Comparison of ENCODE assay signal across 8 cellular contexts in the genomic region with DNA sequence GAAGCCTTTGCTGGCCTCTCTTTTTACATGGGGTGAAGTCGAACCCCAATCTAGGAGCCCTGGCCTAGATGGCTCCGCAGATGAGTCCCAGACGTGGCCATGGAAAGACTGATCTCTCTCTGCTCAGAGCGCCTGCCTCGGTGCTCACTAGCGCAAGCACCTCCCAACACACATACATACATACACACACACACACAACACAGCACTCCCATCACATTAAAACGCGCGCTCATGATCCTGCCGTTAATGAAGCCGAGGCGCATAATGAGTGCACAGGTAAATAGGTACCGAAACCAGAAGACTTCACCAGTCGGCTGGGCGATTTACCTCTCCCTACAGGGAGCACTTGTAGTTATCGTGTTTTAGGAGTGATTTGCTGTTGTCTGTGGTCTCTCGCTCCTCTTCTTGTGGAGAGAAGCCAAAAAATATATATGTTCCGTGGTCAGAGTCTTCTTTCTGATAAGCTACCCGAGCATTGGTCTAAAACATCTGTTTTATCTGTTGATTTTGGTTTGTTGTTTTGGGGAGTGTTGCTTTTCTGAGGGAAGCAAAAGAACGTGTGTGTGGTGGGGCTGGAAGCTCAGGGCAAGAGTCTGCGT.
DNase-seq lines count a peak whose midpoint lies in the region; ATAC-seq and TF ChIP-seq lines count a peak whose summit lies in the region.

No MANE protein-coding gene starts in this region.

- WGBS in HUES64, result 2% methylated on average over 21 of the region's 21 CpGs

- no peaks in the 10 kb centered on the region for H3K9me3 ChIP-seq in HUES64 (ENCODE audit: insufficient read depth, low read depth, low read length)
- H3K9me3 ChIP-seq in thoracic aorta, result no peaks in the 10 kb centered on the region

- H3K27ac ChIP-seq in HUES64 (ENCODE audit: low read depth, low read length) (no peak overlapping the region), thoracic aorta (no peak overlapping the region)

- H3K27ac Mint-ChIP-seq in activated naive CD8-positive, alpha-beta T cell treated with anti-CD3 and anti-CD28 coated beads, Interleukin-2, amount 10 ng/mL, durations not matched to agents 7 days and 5 days, result peak overlapping the region; percentile 43

- H3K27me3 ChIP-seq in HUES64 (ENCODE audit: insufficient read depth, low read length) (peaks cover 99% of the 10 kb centered on the region), thoracic aorta (replicated peaks; ENCODE audit: insufficient read depth) (peaks cover 47% of the 10 kb centered on the region)

- POLR2A ChIA-PET in activated naive CD8-positive, alpha-beta T cell treated with anti-CD3 and anti-CD28 coated beads, Interleukin-2, amount 10 ng/mL, durations not matched to agents 7 days and 5 days (lab: Charles Lee), result no interaction called here
- POLR2A ChIA-PET in GM10248 (lab: Yijun Ruan, JAX), result interaction anchor here (1.2 kb wide), 1 partner anchor 16 kb away, joined by 3 read pairs; no protein-coding TSS in a partner anchor

- H3K36me3 ChIP-seq in HUES64 (ENCODE audit: insufficient read depth, low read length) (no peaks in the 10 kb centered on the region), thoracic aorta (no peaks in the 10 kb centered on the region)

- H3K4me3 Mint-ChIP-seq in activated naive CD8-positive, alpha-beta T cell treated with anti-CD3 and anti-CD28 coated beads, Interleukin-2, amount 10 ng/mL, durations not matched to agents 7 days and 5 days, result peak overlapping the region; percentile 55

- H3K27me3 Mint-ChIP-seq in activated naive CD8-positive, alpha-beta T cell treated with anti-CD3 and anti-CD28 coated beads, Interleukin-2, amount 10 ng/mL, durations not matched to agents 7 days and 5 days, result peaks cover 89% of the 10 kb centered on the region

- DNase-seq in DMS53 treated with DMSO at 0.1 percent for 48 hours (lab: John Stamatoyannopoulos, UW; ENCODE audit: unreplicated experiment) (peak; percentile 80), left lobe of liver (ENCODE audit: low spot score) (no peak), thoracic aorta (ENCODE audit: low spot score) (no peak), GM10248 (ENCODE audit: extremely low spot score) (no peak)
- no peak for DNase-seq in activated naive CD8-positive, alpha-beta T cell treated with anti-CD3 and anti-CD28 coated beads, Interleukin-2, amount 10 ng/mL, durations not matched to agents 7 days and 5 days
- no peak for DNase-seq in NK-92 treated with Interleukin-12 subunit alpha and Interleukin-12 subunit beta, amount 100 ng/mL, for 24 hours (lab: John Stamatoyannopoulos, UW)

- H3K9me3 Mint-ChIP-seq in activated naive CD8-positive, alpha-beta T cell treated with anti-CD3 and anti-CD28 coated beads, Interleukin-2, amount 10 ng/mL, durations not matched to agents 7 days and 5 days, result peaks cover 2% of the 10 kb centered on the region

- H3K9ac ChIP-seq in HUES64 (ENCODE audit: low read depth, low read length), result 0 out of 2 replicates have a peak overlapping the region, but pooled peaks have one; percentile 44

- H3K36me3 Mint-ChIP-seq in activated naive CD8-positive, alpha-beta T cell treated with anti-CD3 and anti-CD28 coated beads, Interleukin-2, amount 10 ng/mL, durations not matched to agents 7 days and 5 days, result peaks cover 3% of the 10 kb centered on the region

- CTCF ChIA-PET in GM10248 (lab: Yijun Ruan, JAX), result interaction anchor here (1.4 to 3.3 kb wide), 3 partner anchors 9 to 894 kb away, joined by 8 to 25 read pairs (median 12); no protein-coding TSS in a partner anchor

- H3K4me1 ChIP-seq in HUES64 (ENCODE audit: insufficient read depth, low read length) (peaks cover 47% of the 10 kb centered on the region), thoracic aorta (ENCODE audit: control insufficient read depth in 1 of 2, low read depth in 2 of 2) (peaks cover 21 to 24% of the 10 kb centered on the region in 2 donors)

- ATAC-seq in GM21381 (IDR thresholded peaks at IDR 0.05; ENCODE audit: unreplicated experiment), result peak; percentile 23
- peak; percentile 23 for ATAC-seq in activated naive CD8-positive, alpha-beta T cell treated with anti-CD3 and anti-CD28 coated beads, Interleukin-2, amount 10 ng/mL, durations not matched to agents 7 days and 5 days (ENCODE audit: low read depth)
- peak; percentile 43 for ATAC-seq in left lobe of liver
- no peak for ATAC-seq in thoracic aorta (ENCODE audit: insufficient number of reproducible peaks, low FRiP score, low read depth)

- peaks cover 31% of the 10 kb centered on the region for H3K4me1 Mint-ChIP-seq in activated naive CD8-positive, alpha-beta T cell treated with anti-CD3 and anti-CD28 coated beads, Interleukin-2, amount 10 ng/mL, durations not matched to agents 7 days and 5 days

- H3K4me3 ChIP-seq in HUES64 (ENCODE audit: low read length) (peak overlapping the region; percentile 56), thoracic aorta (peak overlapping the region; percentile 73)

- TF ChIP-seq CTCF in thoracic aorta (IDR thresholded peaks at IDR 0.05) (no peak), GM10248 (IDR thresholded peaks at IDR 0.05; ENCODE audit: control extremely low read depth, extremely low read depth, low read depth, missing control alignments) (no peak)
